25 cellular contexts compared by ENCODE assay signal in genomic region chr3:174659516-174659915, GRCh38.
"Had no signal": no experiment of that assay in that cellular context is flagged by ENCODE, and none has a peak within 500 bp of the region (broad histone marks: within the 10 kb centered on the region; RNA-seq: fewer than 3 reads in every experiment).

No MANE protein-coding gene starts in this region.

- DNase-seq: activated CD4-positive, alpha-beta memory T cell treated with anti-CD3 and anti-CD28 coated beads for 36 hours; activated CD4-positive, alpha-beta T cell treated with anti-CD3 and anti-CD28 coated beads for 1 hour; activated CD4-positive, alpha-beta T cell treated with anti-CD3 and anti-CD28 coated beads for 48 hours; activated CD8-positive, alpha-beta memory T cell treated with anti-CD3 and anti-CD28 coated beads, Interleukin-2, amount 10 ng/mL, durations not matched to agents 7 days and 5 days; activated CD8-positive, alpha-beta memory T cell treated with anti-CD3 and anti-CD28 coated beads, Interleukin-2, amount 50 U/mL, for 4 hours; activated CD8-positive, alpha-beta T cell treated with anti-CD3 and anti-CD28 coated beads, Interleukin-2, amount 10 ng/mL, durations not matched to agents 7 days and 5 days; activated effector memory CD4-positive, alpha-beta T cell treated with anti-CD3 and anti-CD28 coated beads, Interleukin-2, amount 50 U/mL, for 16 hours; activated naive CD4-positive, alpha-beta T cell treated with anti-CD3 and anti-CD28 coated beads for 36 hours; activated naive CD8-positive, alpha-beta T cell treated with anti-CD3 and anti-CD28 coated beads for 36 hours; activated naive CD8-positive, alpha-beta T cell treated with anti-CD3 and anti-CD28 coated beads, Interleukin-2, amount 50 U/mL, for 24 hours; activated T-cell treated with anti-CD3 and anti-CD28 coated beads, Interleukin-2, amount 50 U/mL, for 1 hour; activated T-cell treated with anti-CD3 and anti-CD28 coated beads, Interleukin-2, amount 50 U/mL, for 48 hours; adrenal gland; central memory CD4-positive, alpha-beta T cell; cerebellar nuclear complex; colonic mucosa; effector CD8-positive, alpha-beta T cell; foreskin fibroblast; head of caudate nucleus; T-helper 1 cell; T-helper 2 cell had no signal

- H3K36me3 ChIP-seq: adrenal gland, ascending aorta, breast epithelium, cardiac muscle cell, colonic mucosa had no signal

- H3K27ac ChIP-seq: adrenal gland, ascending aorta, breast epithelium, cardiac muscle cell, colonic mucosa had no signal

- H3K9me3 ChIP-seq: ascending aorta, breast epithelium, colonic mucosa had no signal

- H3K4me1 ChIP-seq: adrenal gland, ascending aorta, breast epithelium, colonic mucosa had no signal

- H3K4me3 ChIP-seq: adrenal gland, ascending aorta, breast epithelium, cardiac muscle cell, colonic mucosa had no signal

- H3K27me3 ChIP-seq: adrenal gland, ascending aorta, breast epithelium, cardiac muscle cell, colonic mucosa had no signal

- FAIRE-seq: frontal cortex had no signal
